ENCODE assay signal across 9 cellular contexts in genomic region chr10:13158401-13158800, GRCh38. TPM values are rescaled to one million over a fixed set of nuclear protein-coding genes. Genes with fewer than 3 reads are reported as not detected.
A peak's percentile ranks its signal among the peaks of the same experiment; 100 is the strongest.
DNase-seq lines count a peak whose midpoint lies in the region; ATAC-seq and TF ChIP-seq lines count a peak whose summit lies in the region.
"Had no signal": no experiment of that assay in that cellular context is flagged by ENCODE, and none has a peak within 500 bp of the region (broad histone marks: within the 10 kb centered on the region; RNA-seq: fewer than 3 reads in every experiment).

No MANE protein-coding gene starts in this region.

- peak overlapping the region; percentile 24 to 34 (median 26) for H3K4me3 ChIP-seq in stomach

- H3K9me3 ChIP-seq in stomach = no peaks in the 10 kb centered on the region

- no peak for TF ChIP-seq EP300 in stomach (IDR thresholded peaks at IDR 0.05)

- DNase-seq in activated effector memory CD4-positive, alpha-beta T cell treated with anti-CD3 and anti-CD28 coated beads, Interleukin-2, amount 50 U/mL, for 16 hours = peak; percentile 66
- DNase-seq in activated effector memory CD4-positive, alpha-beta T cell treated with Interleukin-2 at 50 U/mL for 16 hours = no peak
- DNase-seq in activated T-cell treated with anti-CD3 and anti-CD28 coated beads, Interleukin-2, amount 50 U/mL, for 72 hours = peak; percentile 18 to 35
- DNase-seq in left lobe of liver (ENCODE audit: low spot score) (no peak), stomach (no peak), DMS153 (lab: John Stamatoyannopoulos, UW) (no peak), GOT3 (lab: John Stamatoyannopoulos, UW) (no peak)
- DNase-seq: glutamatergic neuron had no signal

- H3K9me3 Mint-ChIP-seq in activated T-cell treated with anti-CD3 and anti-CD28 coated beads, Interleukin-2, amount 50 U/mL, for 72 hours = no peaks in the 10 kb centered on the region

- H3K4me1 Mint-ChIP-seq in activated T-cell treated with anti-CD3 and anti-CD28 coated beads, Interleukin-2, amount 50 U/mL, for 72 hours (ENCODE audit: low read depth) = peaks cover 23% of the 10 kb centered on the region

- no peak for ATAC-seq in activated T-cell treated with anti-CD3 and anti-CD28 coated beads, Interleukin-2, amount 50 U/mL, for 72 hours (replicated peaks in 1 of 2)
- ATAC-seq in left lobe of liver (peak; percentile 12), GM18861 (IDR thresholded peaks at IDR 0.05; ENCODE audit: unreplicated experiment) (no peak)

- peak overlapping the region; percentile 23 to 74 for H3K4me3 Mint-ChIP-seq in activated T-cell treated with anti-CD3 and anti-CD28 coated beads, Interleukin-2, amount 50 U/mL, for 72 hours

- TF ChIP-seq CTCF in stomach (IDR thresholded peaks at IDR 0.05) = no peak

- no peaks in the 10 kb centered on the region for H3K36me3 ChIP-seq in stomach

- no peaks in the 10 kb centered on the region for H3K27me3 ChIP-seq in stomach

- peaks cover 14 to 20% (median 18%) of the 10 kb centered on the region in 4 donors for H3K4me1 ChIP-seq in stomach

- H3K27ac Mint-ChIP-seq in activated T-cell treated with anti-CD3 and anti-CD28 coated beads, Interleukin-2, amount 50 U/mL, for 72 hours = peak overlapping the region; percentile 58

- H3K36me3 Mint-ChIP-seq in activated T-cell treated with anti-CD3 and anti-CD28 coated beads, Interleukin-2, amount 50 U/mL, for 72 hours (ENCODE audit: insufficient read depth in 2 of 2) = peaks cover 5 to 7% of the 10 kb centered on the region in 2 donors

- intact Hi-C loops in stomach (cut with DNase I; ENCODE audit: low total_unique reads) = no loop called here

- H3K27ac ChIP-seq in stomach = peak overlapping the region in 1 of 5 donors; percentile 56

- 31 to 58% (median 50%) methylated on average over 30 to 32 of the region's 32 CpGs for WGBS in stomach, 5 donors

- TF ChIP-seq POLR2A in stomach (IDR thresholded peaks at IDR 0.05) = no peak

- H3K27me3 Mint-ChIP-seq in activated T-cell treated with anti-CD3 and anti-CD28 coated beads, Interleukin-2, amount 50 U/mL, for 72 hours (ENCODE audit: low read depth) = no peaks in the 10 kb centered on the region

RNA-seq across cellular contexts. Expression of gene MCM10, which starts 3.0 kb away (rescaled TPM):
- total RNA-seq in activated T-cell treated with anti-CD3 and anti-CD28 coated beads, Interleukin-2, amount 50 U/mL, for 72 hours = 10 to 100 TPM; 30.6 to 53.2 TPM
- total RNA-seq in left lobe of liver (0.33 TPM), stomach (1 to 10 TPM; 2.3 to 7.6 (median 4.6) TPM)
- under 1 TPM; 0.31 to 0.93 (median 0.58) TPM for polyA plus RNA-seq in stomach

RNA-seq across cellular contexts. Expression of gene OPTN, which starts 58.4 kb away (rescaled TPM):
- total RNA-seq in activated T-cell treated with anti-CD3 and anti-CD28 coated beads, Interleukin-2, amount 50 U/mL, for 72 hours = 100 to 1,000 TPM in 1 of 2 donors, 10 to 100 TPM in 1; 69.8 to 121 TPM
- 34.8 TPM for total RNA-seq in left lobe of liver
- 10 to 100 TPM; 32.6 to 68.3 (median 43.4) TPM for total RNA-seq in stomach
- 10 to 100 TPM; 33.0 to 82.3 (median 38.4) TPM for polyA plus RNA-seq in stomach

Comparison
In these comparisons a context has a peak if more than half of its experiments do, and no peak if none do; other contexts are left out.
1. DNase-seq: peak in activated effector memory CD4-positive, alpha-beta T cell treated with anti-CD3 and anti-CD28 coated beads, Interleukin-2, amount 50 U/mL, for 16 hours (single experiment) and activated T-cell treated with anti-CD3 and anti-CD28 coated beads, Interleukin-2, amount 50 U/mL, for 72 hours (2 of 2); none in activated effector memory CD4-positive, alpha-beta T cell treated with Interleukin-2 at 50 U/mL for 16 hours (single experiment), left lobe of liver (single experiment), stomach (single experiment), DMS153 (single experiment) and GOT3 (single experiment).